ENCODE assay signal across 30 cellular contexts in the genomic region with DNA sequence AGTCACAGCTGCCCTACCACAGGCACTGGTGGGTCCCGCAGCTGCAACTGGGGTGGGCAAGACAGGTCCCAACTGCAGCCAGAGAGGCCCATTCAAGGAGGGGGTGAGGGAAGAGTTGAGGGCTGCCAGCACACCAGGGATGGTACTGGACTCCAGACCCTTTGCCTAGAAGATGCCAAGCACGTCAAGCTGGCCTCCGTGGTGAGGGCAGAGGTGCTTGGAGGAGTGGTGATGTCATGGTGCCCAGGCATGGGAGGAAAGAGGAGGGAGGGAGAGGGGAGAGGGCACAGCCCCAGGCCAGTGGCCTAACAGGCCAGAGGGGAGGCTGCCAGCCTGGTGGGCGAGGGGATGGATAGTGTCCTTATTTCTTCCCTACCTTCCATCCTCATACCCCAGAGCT. TPM values are rescaled to one million over a fixed set of nuclear protein-coding genes. Genes with fewer than 3 reads are reported as not detected.
DNase-seq lines count a peak whose midpoint lies in the region; ATAC-seq, FAIRE-seq and TF ChIP-seq lines count a peak whose summit lies in the region.
"Had no signal": no experiment of that assay in that cellular context is flagged by ENCODE, and none has a peak within 500 bp of the region (broad histone marks: within the 10 kb centered on the region; RNA-seq: fewer than 3 reads in every experiment).

No MANE protein-coding gene starts in this region.

- H3K9me3 ChIP-seq in effector memory CD4-positive, alpha-beta T cell (ENCODE audit: control insufficient read depth, low read length) = no peaks in the 10 kb centered on the region
- no peaks in the 10 kb centered on the region for H3K9me3 ChIP-seq in esophagus squamous epithelium
- H3K9me3 ChIP-seq: left lung, right lobe of liver, tibial artery had no signal

- peaks cover 25% of the 10 kb centered on the region for H3K27me3 Mint-ChIP-seq in activated naive CD4-positive, alpha-beta T cell treated with anti-CD3 and anti-CD28 coated beads, Interleukin-2, amount 50 U/mL, for 24 hours
- H3K27me3 Mint-ChIP-seq in brain = peaks cover 37% of the 10 kb centered on the region
- H3K27me3 Mint-ChIP-seq in nephron progenitor cell (ENCODE audit: low read depth, poor library complexity) = peaks cover 60% of the 10 kb centered on the region

- no peaks in the 10 kb centered on the region for H3K36me3 ChIP-seq in effector memory CD4-positive, alpha-beta T cell (ENCODE audit: control insufficient read depth, insufficient read depth, low read length)
- no peaks in the 10 kb centered on the region for H3K36me3 ChIP-seq in esophagus squamous epithelium
- H3K36me3 ChIP-seq: left lung, right lobe of liver, tibial artery had no signal

- H3K4me1 Mint-ChIP-seq in activated naive CD4-positive, alpha-beta T cell treated with anti-CD3 and anti-CD28 coated beads, Interleukin-2, amount 50 U/mL, for 24 hours = peaks cover 18% of the 10 kb centered on the region
- peaks cover 65% of the 10 kb centered on the region for H3K4me1 Mint-ChIP-seq in brain
- H3K4me1 Mint-ChIP-seq in nephron progenitor cell = peaks cover 29% of the 10 kb centered on the region

- no peaks in the 10 kb centered on the region for H3K9me3 Mint-ChIP-seq in activated naive CD4-positive, alpha-beta T cell treated with anti-CD3 and anti-CD28 coated beads, Interleukin-2, amount 50 U/mL, for 24 hours
- H3K9me3 Mint-ChIP-seq in brain = peaks cover 0 to 13% (median 0%) of the 10 kb centered on the region in 5 experiments
- H3K9me3 Mint-ChIP-seq in nephron progenitor cell = no peaks in the 10 kb centered on the region
- H3K9me3 Mint-ChIP-seq: activated naive CD4-positive, alpha-beta T cell treated with anti-CD3 and anti-CD28 coated beads, Interleukin-2, amount 50 U/mL, for 72 hours; activated T-helper 17 cell treated with anti-CD3 and anti-CD28 coated beads, Interleukin-2, amount 50 U/mL, for 72 hours; memory B cell; T-helper 1 cell treated with Interleukin-12 subunit alpha and Interleukin-12 subunit beta and Interleukin-4 antibody, amounts not matched to agents 30 μg/mL and 1 μg/mL, for 36 hours had no signal

- TF ChIP-seq POLR2A in esophagus squamous epithelium (IDR thresholded peaks at IDR 0.05) = no peak

- ATAC-seq in HG03442 (IDR thresholded peaks at IDR 0.05; ENCODE audit: unreplicated experiment) = no peak
- ATAC-seq: activated CD8-positive, alpha-beta T cell treated with anti-CD3 and anti-CD28 coated beads, Interleukin-2, amount 10 ng/mL, durations not matched to agents 7 days and 5 days; activated naive CD4-positive, alpha-beta T cell treated with anti-CD3 and anti-CD28 coated beads, Interleukin-2, amount 50 U/mL, for 72 hours; activated T-helper 17 cell treated with anti-CD3 and anti-CD28 coated beads, Interleukin-2, amount 50 U/mL, for 72 hours; left lung; right lobe of liver had no signal

- no peak for TF ChIP-seq CTCF in brain (conservative IDR thresholded peaks at IDR 0.05)
- TF ChIP-seq CTCF in nephron progenitor cell (IDR thresholded peaks at IDR 0.05) = no peak
- no peak for TF ChIP-seq CTCF in D721Med (IDR thresholded peaks at IDR 0.05; ENCODE audit: insufficient read depth, missing control alignments)
- TF ChIP-seq CTCF in esophagus squamous epithelium (IDR thresholded peaks at IDR 0.05) = no peak

- H3K27ac Mint-ChIP-seq in activated naive CD4-positive, alpha-beta T cell treated with anti-CD3 and anti-CD28 coated beads, Interleukin-2, amount 50 U/mL, for 24 hours = no peak overlapping the region
- no peak overlapping the region for H3K27ac Mint-ChIP-seq in brain
- no peak overlapping the region for H3K27ac Mint-ChIP-seq in nephron progenitor cell
- H3K27ac Mint-ChIP-seq: activated CD8-positive, alpha-beta T cell treated with anti-CD3 and anti-CD28 coated beads, Interleukin-2, amount 10 ng/mL, durations not matched to agents 7 days and 5 days; activated naive CD4-positive, alpha-beta T cell treated with anti-CD3 and anti-CD28 coated beads, Interleukin-2, amount 50 U/mL, for 72 hours; activated T-helper 17 cell treated with anti-CD3 and anti-CD28 coated beads, Interleukin-2, amount 50 U/mL, for 72 hours; memory B cell; T-helper 1 cell treated with Interleukin-12 subunit alpha and Interleukin-12 subunit beta and Interleukin-4 antibody, amounts not matched to agents 30 μg/mL and 1 μg/mL, for 36 hours had no signal

- H3K27me3 ChIP-seq in effector memory CD4-positive, alpha-beta T cell (replicated peaks; ENCODE audit: control insufficient read depth, insufficient read depth, low read length, poor library complexity, severe bottlenecking) = peaks cover 14% of the 10 kb centered on the region
- H3K27me3 ChIP-seq in esophagus squamous epithelium = peaks cover 4 to 66% (median 11%) of the 10 kb centered on the region in 4 donors
- H3K27me3 ChIP-seq: right lobe of liver had no signal

- no peak for DNase-seq in activated naive CD4-positive, alpha-beta T cell treated with anti-CD3 and anti-CD28 coated beads, Interleukin-2, amount 50 U/mL, for 16 hours
- DNase-seq in nephron progenitor cell = no peak
- DNase-seq in effector memory CD4-positive, alpha-beta T cell = no peak
- no peak for DNase-seq in D721Med (ENCODE audit: insufficient read length, low spot score)
- no peak for DNase-seq in esophagus squamous epithelium (lab: John Stamatoyannopoulos, UW)
- DNase-seq: activated CD4-positive, alpha-beta T cell treated with anti-CD3 and anti-CD28 coated beads for 1 hour; activated CD8-positive, alpha-beta T cell treated with anti-CD3 and anti-CD28 coated beads, Interleukin-2, amount 10 ng/mL, durations not matched to agents 7 days and 5 days; amygdala; C1 segment of cervical spinal cord; DND-41; effector CD8-positive, alpha-beta T cell; erythroblast; GF-D8; left lung; NCI-H1417 treated with DMSO at 0.1 percent for 48 hours; PC-9; right lobe of liver; stimulated activated CD4-positive, alpha-beta T cell treated with anti-CD3 and anti-CD28 coated beads, Interleukin-2, amount 100 ng/mL, for 48 hours; tibial artery had no signal

- intact Hi-C loops in esophagus squamous epithelium (cut with DNase I) = no loop called here

- H3K4me1 ChIP-seq in effector memory CD4-positive, alpha-beta T cell (ENCODE audit: control insufficient read depth, insufficient read depth, low read length, poor library complexity, severe bottlenecking) = peaks cover 8% of the 10 kb centered on the region
- H3K4me1 ChIP-seq in esophagus squamous epithelium = peaks cover 11 to 24% (median 15%) of the 10 kb centered on the region in 3 donors

- no peak for FAIRE-seq in D721Med (lab: Jason Lieb, UNC)
- FAIRE-seq: colon, TTC549 had no signal

- no peak overlapping the region for H3K4me3 ChIP-seq in effector memory CD4-positive, alpha-beta T cell (ENCODE audit: insufficient read depth, low read depth, low read length, poor library complexity, severe bottlenecking)
- H3K4me3 ChIP-seq in esophagus squamous epithelium = no peak overlapping the region
- H3K4me3 ChIP-seq: left lung, PC-9, right lobe of liver, SK-N-MC, tibial artery had no signal

- WGBS in esophagus squamous epithelium, 2 donors = 38 to 67% methylated on average over 2 to 3 of the region's 4 CpGs

- no peaks in the 10 kb centered on the region for H3K36me3 Mint-ChIP-seq in activated naive CD4-positive, alpha-beta T cell treated with anti-CD3 and anti-CD28 coated beads, Interleukin-2, amount 50 U/mL, for 24 hours
- no peaks in the 10 kb centered on the region for H3K36me3 Mint-ChIP-seq in brain
- H3K36me3 Mint-ChIP-seq in nephron progenitor cell (ENCODE audit: low read depth) = no peaks in the 10 kb centered on the region
- H3K36me3 Mint-ChIP-seq: activated naive CD4-positive, alpha-beta T cell treated with anti-CD3 and anti-CD28 coated beads, Interleukin-2, amount 50 U/mL, for 72 hours; memory B cell had no signal

- no peak overlapping the region for H3K27ac ChIP-seq in effector memory CD4-positive, alpha-beta T cell (ENCODE audit: insufficient read depth, low read length, poor library complexity, severe bottlenecking)
- H3K27ac ChIP-seq in esophagus squamous epithelium = no peak overlapping the region
- H3K27ac ChIP-seq: 22Rv1, left lung, PC-9, right lobe of liver, SK-N-MC, tibial artery had no signal

- H3K4me3 Mint-ChIP-seq in activated naive CD4-positive, alpha-beta T cell treated with anti-CD3 and anti-CD28 coated beads, Interleukin-2, amount 50 U/mL, for 24 hours = peak overlapping the region; percentile 70
- H3K4me3 Mint-ChIP-seq in brain (peak overlapping the region; percentile 33 to 89 (median 87)), nephron progenitor cell (peak overlapping the region; percentile 30)

RNA-seq across cellular contexts. Expression of gene SYT7, which starts 2.1 kb away (rescaled TPM):
- polyA plus RNA-seq in brain (ENCODE audit: insufficient read depth, low read depth, low replicate concordance) = 24.6 TPM
- total RNA-seq in esophagus squamous epithelium = 1 to 10 TPM; 1.6 to 2.9 (median 1.9) TPM
- total RNA-seq: activated CD8-positive, alpha-beta T cell treated with anti-CD3 and anti-CD28 coated beads, Interleukin-2, amount 10 ng/mL, durations not matched to agents 7 days and 5 days; activated naive CD4-positive, alpha-beta T cell treated with anti-CD3 and anti-CD28 coated beads, Interleukin-2, amount 50 U/mL, for 72 hours had no signal

Comparison
In these comparisons a context has a peak if more than half of its experiments do, and no peak if none do; other contexts are left out.
1. H3K4me3 Mint-ChIP-seq: peak in every context shown above with its lines; median percentile 87 in brain; 70 in activated naive CD4-positive, alpha-beta T cell treated with anti-CD3 and anti-CD28 coated beads, Interleukin-2, amount 50 U/mL, for 24 hours; 30 in nephron progenitor cell.